ENCODE assay signal across 16 cellular contexts in genomic region chr11:57407010-57407409, GRCh38. TPM values are rescaled to one million over a fixed set of nuclear protein-coding genes. Genes with fewer than 3 reads are reported as not detected.
DNase-seq lines count a peak whose midpoint lies in the region; ATAC-seq and TF ChIP-seq lines count a peak whose summit lies in the region.
"Had no signal": no experiment of that assay in that cellular context is flagged by ENCODE, and none has a peak within 500 bp of the region (broad histone marks: within the 10 kb centered on the region; RNA-seq: fewer than 3 reads in every experiment).

No MANE protein-coding gene starts in this region.

- H3K4me3 ChIP-seq in psoas muscle: no peak overlapping the region
- H3K4me3 ChIP-seq: pancreas had no signal

- ATAC-seq in T-helper 17 cell (no peak), psoas muscle (peak in 3 of 4 donors; percentile 28 to 56 (median 38)), GM19023 (IDR thresholded peaks at IDR 0.05; ENCODE audit: unreplicated experiment) (no peak), GM21528 (IDR thresholded peaks at IDR 0.05; ENCODE audit: low FRiP score, unreplicated experiment) (no peak), GM18517 (IDR thresholded peaks at IDR 0.05; ENCODE audit: unreplicated experiment) (no peak)
- no peak for ATAC-seq in effector memory CD8-positive, alpha-beta T cell (replicated peaks)
- ATAC-seq: WTC11 had no signal

- H3K27ac ChIP-seq in psoas muscle: peak overlapping the region; percentile 51

- H3K27me3 ChIP-seq in psoas muscle (ENCODE audit: insufficient read depth in 3 of 3, low read length in 2 of 3): no peaks in the 10 kb centered on the region
- H3K27me3 ChIP-seq: pancreas had no signal

- H3K27me3 Mint-ChIP-seq in Calu3 (ENCODE audit: unreplicated experiment) (no peaks in the 10 kb centered on the region), T-helper 17 cell (no peaks in the 10 kb centered on the region)
- no peaks in the 10 kb centered on the region for H3K27me3 Mint-ChIP-seq in effector memory CD8-positive, alpha-beta T cell

- WGBS in psoas muscle, 3 donors: 70 to 83% (median 75%) methylated on average over 1 of the region's 1 CpG

- peaks cover 3% of the 10 kb centered on the region for H3K4me1 ChIP-seq in psoas muscle

- no peaks in the 10 kb centered on the region for H3K9me3 Mint-ChIP-seq in Calu3 (ENCODE audit: low read depth, unreplicated experiment)
- H3K9me3 Mint-ChIP-seq in effector memory CD8-positive, alpha-beta T cell: no peaks in the 10 kb centered on the region
- H3K9me3 Mint-ChIP-seq: WTC11 had no signal

- intact Hi-C loops in Calu3 (cut with micrococcal nuclease; ENCODE audit: unreplicated experiment): no loop called here
- intact Hi-C loops in psoas muscle (cut with DNase I): no loop called here

- H3K36me3 Mint-ChIP-seq in Calu3 (ENCODE audit: insufficient read depth, unreplicated experiment) (peaks cover 35% of the 10 kb centered on the region), T-helper 17 cell (ENCODE audit: low read depth) (peaks cover 8% of the 10 kb centered on the region)
- peaks cover 31% of the 10 kb centered on the region for H3K36me3 Mint-ChIP-seq in effector memory CD8-positive, alpha-beta T cell (ENCODE audit: insufficient read depth)

- TSS peak; percentile 86 for BruUV-seq in Calu3 (replicated peaks; lab: Mats Ljungman, UMichigan)

- peaks cover 20% of the 10 kb centered on the region for H3K4me1 Mint-ChIP-seq in Calu3 (ENCODE audit: low read depth, unreplicated experiment)
- H3K4me1 Mint-ChIP-seq in T-helper 17 cell: peaks cover 13% of the 10 kb centered on the region
- H3K4me1 Mint-ChIP-seq in effector memory CD8-positive, alpha-beta T cell (ENCODE audit: low read depth in 2 of 2): peaks cover 0 to 8% of the 10 kb centered on the region in 2 donors
- H3K4me1 Mint-ChIP-seq: WTC11 had no signal

- CTCF ChIA-PET in Calu3 (lab: Charles Lee): no interaction called here

- H3K9me3 ChIP-seq in T-helper 17 cell (ENCODE audit: control insufficient read depth, low read length, poor library complexity, severe bottlenecking) (no peaks in the 10 kb centered on the region), psoas muscle (no peaks in the 10 kb centered on the region)
- H3K9me3 ChIP-seq: pancreas had no signal

- peaks cover 0 to 31% of the 10 kb centered on the region in 2 donors for H3K36me3 ChIP-seq in psoas muscle (ENCODE audit: insufficient read depth in 1 of 2, low read depth in 1 of 2)
- H3K36me3 ChIP-seq: pancreas had no signal

- DNase-seq in Calu3 (no peak), T-helper 17 cell (no peak), psoas muscle (peak in 1 of 2 donors; percentile 30)
- no peak for DNase-seq in effector memory CD8-positive, alpha-beta T cell
- DNase-seq in stimulated activated CD4-positive, alpha-beta T cell treated with anti-CD3 and anti-CD28 coated beads, Interleukin-4, amount 100 ng/mL, for 4 hours: no peak
- DNase-seq: DND-41; effector memory CD4-positive, alpha-beta T cell; NCI-H1105 treated with DMSO at 0.1 percent for 48 hours; pancreas had no signal

- H3K27ac Mint-ChIP-seq in Calu3 (ENCODE audit: unreplicated experiment) (no peak overlapping the region), T-helper 17 cell (peak overlapping the region; percentile 57)
- H3K27ac Mint-ChIP-seq in effector memory CD8-positive, alpha-beta T cell: peak overlapping the region; percentile 79 to 85
- H3K27ac Mint-ChIP-seq: WTC11 had no signal

- TF ChIP-seq CTCF in Calu3 (IDR thresholded peaks at IDR 0.05; ENCODE audit: unreplicated experiment): no peak
- no peak for TF ChIP-seq CTCF in psoas muscle (IDR thresholded peaks at IDR 0.05)

- H3K4me3 Mint-ChIP-seq in Calu3 (ENCODE audit: low read depth, unreplicated experiment): no peak overlapping the region
- H3K4me3 Mint-ChIP-seq in T-helper 17 cell: no peak overlapping the region
- no peak overlapping the region for H3K4me3 Mint-ChIP-seq in effector memory CD8-positive, alpha-beta T cell
- H3K4me3 Mint-ChIP-seq: WTC11 had no signal

RNA-seq across cellular contexts. Expression of gene PRG2, which starts 16.6 kb away (rescaled TPM):
- total RNA-seq in Calu3 (2022): not detected in 2 replicates
- total RNA-seq in T-helper 17 cell: under 1 TPM; 0.55 to 0.92 TPM
- total RNA-seq in psoas muscle: under 1 TPM in 1 of 4 donors, not detected in 3; 0.25 TPM
- polyA plus RNA-seq in psoas muscle: not detected
- total RNA-seq: frontal cortex, pancreas had no signal

RNA-seq across cellular contexts. Expression of gene SLC43A3, which starts 19.9 kb away (rescaled TPM):
- 91.8 and 127 TPM in 2 replicates for total RNA-seq in Calu3 (2022)
- total RNA-seq in T-helper 17 cell: 10 to 100 TPM; 12.1 to 13.8 TPM
- total RNA-seq in psoas muscle: 10 to 100 TPM; 10.6 to 18.8 (median 16.0) TPM
- 10 to 100 TPM in 1 of 3 donors, 1 to 10 TPM in 2; 5.8 to 14.7 (median 6.4) TPM for polyA plus RNA-seq in psoas muscle

RNA-seq across cellular contexts. Expression of gene PRG3, which starts 26.1 kb away (rescaled TPM):
- not detected in 2 replicates for total RNA-seq in Calu3 (2022)
- not detected for total RNA-seq in T-helper 17 cell
- not detected for total RNA-seq in psoas muscle
- polyA plus RNA-seq in psoas muscle: not detected
- total RNA-seq: frontal cortex, mucosa of gallbladder, pancreas, ureter, WTC11 had no signal
- polyA plus RNA-seq: pancreas had no signal

RNA-seq across cellular contexts. Expression of gene RTN4RL2, which starts 53.3 kb away (rescaled TPM):
- total RNA-seq in Calu3 (2022): 1.9 and 3.6 TPM in 2 replicates
- total RNA-seq in T-helper 17 cell: under 1 TPM in 1 of 2 donors, not detected in 1; 0.23 TPM
- 1 to 10 TPM in 1 of 4 donors, under 1 TPM in 3; 0.77 to 1.1 (median 0.84) TPM for total RNA-seq in psoas muscle
- under 1 TPM; 0.44 to 0.61 (median 0.49) TPM for polyA plus RNA-seq in psoas muscle

Comparison
In these comparisons a context has a peak if more than half of its experiments do, and no peak if none do; other contexts are left out.
1. ATAC-seq: peak in psoas muscle (3 of 4); none in T-helper 17 cell (single experiment), effector memory CD8-positive, alpha-beta T cell (single experiment), GM19023 (single experiment), GM21528 (single experiment) and GM18517 (single experiment).